ENCODE assay signal across 1 cellular context in the genomic region with DNA sequence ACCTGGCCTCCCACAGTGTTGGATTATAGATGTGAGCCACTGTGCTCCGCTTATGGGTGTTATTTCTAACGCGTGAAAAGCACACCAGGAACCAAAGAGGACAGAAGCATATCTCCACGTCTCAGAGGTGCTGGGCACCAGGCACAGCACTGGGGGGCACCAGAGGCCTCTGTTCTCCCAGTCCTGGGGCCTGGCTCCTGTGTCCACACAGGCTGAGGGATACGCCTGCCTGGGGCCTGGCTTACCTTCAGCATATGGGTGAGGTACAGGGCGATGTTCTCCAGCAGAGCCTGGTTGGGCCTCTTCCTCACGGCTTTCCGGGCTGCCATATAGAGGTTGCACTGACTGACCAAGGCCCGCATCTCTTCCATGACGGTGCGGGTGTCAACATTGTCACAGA.
TF ChIP-seq lines count a peak whose summit lies in the region.

No MANE protein-coding gene starts in this region.

TF ChIP-seq in SK-N-SH, 30 proteins besides CTCF, POLR2A, EP300 and RAD21 (continued from another document):
- TF ChIP-seq, protein P1, sequence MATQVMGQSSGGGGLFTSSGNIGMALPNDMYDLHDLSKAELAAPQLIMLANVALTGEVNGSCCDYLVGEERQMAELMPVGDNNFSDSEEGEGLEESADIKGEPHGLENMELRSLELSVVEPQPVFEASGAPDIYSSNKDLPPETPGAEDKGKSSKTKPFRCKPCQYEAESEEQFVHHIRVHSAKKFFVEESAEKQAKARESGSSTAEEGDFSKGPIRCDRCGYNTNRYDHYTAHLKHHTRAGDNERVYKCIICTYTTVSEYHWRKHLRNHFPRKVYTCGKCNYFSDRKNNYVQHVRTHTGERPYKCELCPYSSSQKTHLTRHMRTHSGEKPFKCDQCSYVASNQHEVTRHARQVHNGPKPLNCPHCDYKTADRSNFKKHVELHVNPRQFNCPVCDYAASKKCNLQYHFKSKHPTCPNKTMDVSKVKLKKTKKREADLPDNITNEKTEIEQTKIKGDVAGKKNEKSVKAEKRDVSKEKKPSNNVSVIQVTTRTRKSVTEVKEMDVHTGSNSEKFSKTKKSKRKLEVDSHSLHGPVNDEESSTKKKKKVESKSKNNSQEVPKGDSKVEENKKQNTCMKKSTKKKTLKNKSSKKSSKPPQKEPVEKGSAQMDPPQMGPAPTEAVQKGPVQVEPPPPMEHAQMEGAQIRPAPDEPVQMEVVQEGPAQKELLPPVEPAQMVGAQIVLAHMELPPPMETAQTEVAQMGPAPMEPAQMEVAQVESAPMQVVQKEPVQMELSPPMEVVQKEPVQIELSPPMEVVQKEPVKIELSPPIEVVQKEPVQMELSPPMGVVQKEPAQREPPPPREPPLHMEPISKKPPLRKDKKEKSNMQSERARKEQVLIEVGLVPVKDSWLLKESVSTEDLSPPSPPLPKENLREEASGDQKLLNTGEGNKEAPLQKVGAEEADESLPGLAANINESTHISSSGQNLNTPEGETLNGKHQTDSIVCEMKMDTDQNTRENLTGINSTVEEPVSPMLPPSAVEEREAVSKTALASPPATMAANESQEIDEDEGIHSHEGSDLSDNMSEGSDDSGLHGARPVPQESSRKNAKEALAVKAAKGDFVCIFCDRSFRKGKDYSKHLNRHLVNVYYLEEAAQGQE (IDR thresholded peaks at IDR 0.05; ENCODE audit: low read depth, low read length) = no peak
- TF ChIP-seq RCOR1 (IDR thresholded peaks at IDR 0.05; ENCODE audit: low read length) (no peak), RFX5 (IDR thresholded peaks at IDR 0.05; ENCODE audit: low read length) (no peak), GATA2 (CRISPR knock-in tag; IDR thresholded peaks at IDR 0.05) (no peak), JUND (IDR thresholded peaks at IDR 0.05) (no peak), TCF12 (IDR thresholded peaks at IDR 0.05) (no peak), FOXJ3 (CRISPR knock-in tag; IDR thresholded peaks at IDR 0.05) (no peak), CHD2 (IDR thresholded peaks at IDR 0.05; ENCODE audit: low read length, partially characterized antibody) (no peak), POLR2AphosphoS5 (IDR thresholded peaks at IDR 0.05; ENCODE audit: low read depth, low read length) (no peak), NRF1 (IDR thresholded peaks at IDR 0.05; ENCODE audit: low read depth, low read length) (no peak), FOSL2 (IDR thresholded peaks at IDR 0.05; ENCODE audit: borderline replicate concordance, low read depth) (no peak), FOXM1 (IDR thresholded peaks at IDR 0.05; ENCODE audit: low read depth) (no peak)
